ENCODE assay signal across 21 cellular contexts in the genomic region with DNA sequence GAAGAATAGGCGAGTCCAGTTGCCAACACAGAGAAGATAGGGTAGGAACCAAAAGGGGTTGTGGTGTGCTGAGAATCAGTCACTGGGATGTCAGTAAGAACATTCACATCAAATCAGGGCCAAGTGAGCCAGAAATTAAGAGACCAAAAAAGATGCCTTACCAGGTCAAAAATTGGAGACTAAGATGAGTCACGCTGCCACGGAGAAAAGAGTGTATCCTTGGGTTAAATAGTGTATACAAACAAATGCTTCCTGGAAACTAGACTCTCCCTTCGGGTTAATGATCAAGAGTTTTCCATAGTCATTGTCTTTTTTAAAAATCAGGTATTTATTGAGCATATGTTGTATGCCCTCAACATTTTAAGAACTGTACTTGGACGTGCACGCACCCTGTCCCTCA. TPM values are rescaled to one million over a fixed set of nuclear protein-coding genes. Genes with fewer than 3 reads are reported as not detected.
DNase-seq lines count a peak whose midpoint lies in the region; ATAC-seq and TF ChIP-seq lines count a peak whose summit lies in the region.
"Had no signal": no experiment of that assay in that cellular context is flagged by ENCODE, and none has a peak within 500 bp of the region (broad histone marks: within the 10 kb centered on the region; RNA-seq: fewer than 3 reads in every experiment).

No MANE protein-coding gene starts in this region.

- ATAC-seq in GM18909 (IDR thresholded peaks at IDR 0.05; ENCODE audit: poor library complexity, unreplicated experiment) (no peak), GM19467 (IDR thresholded peaks at IDR 0.05; ENCODE audit: unreplicated experiment) (no peak)

- TF ChIP-seq CTCF in HFFc6 (IDR thresholded peaks at IDR 0.05) = no peak

- no peaks in the 10 kb centered on the region for H3K36me3 Mint-ChIP-seq in HFFc6 (ENCODE audit: low read depth)

- H3K9me3 Mint-ChIP-seq in HFFc6 = no peaks in the 10 kb centered on the region
- H3K9me3 Mint-ChIP-seq: CD4-positive, CD25-positive, alpha-beta regulatory T cell had no signal

- DNase-seq in EH (ENCODE audit: low read depth) (peak; percentile 33), HFFc6 (peak; percentile 27), RPMI7951 (ENCODE audit: low read depth) (peak; percentile 13), kidney tubule cell (ENCODE audit: low spot score) (peak; percentile 25), DMS79 (lab: John Stamatoyannopoulos, UW) (no peak)
- DNase-seq in stimulated activated CD4-positive, alpha-beta T cell treated with anti-CD3 and anti-CD28 coated beads, Interleukin-2, amount 100 ng/mL, for 24 hours = no peak
- DNase-seq: ACHN; Caco-2; CD4-positive, CD25-positive, alpha-beta regulatory T cell; DMS53; GDM1; Kasumi-1; NCI-H187; NCI-H2171; NCI-H446 treated with DMSO at 0.1 percent for 48 hours; NCI-H774; Right ventricle myocardium superior; T-helper 1 cell had no signal

- H3K27me3 Mint-ChIP-seq in HFFc6 (ENCODE audit: insufficient read depth) = no peaks in the 10 kb centered on the region; the same call in 1 of the 2 replicates
- H3K27me3 Mint-ChIP-seq: IgD-negative memory B cell had no signal

- peaks cover 9% of the 10 kb centered on the region for H3K4me1 Mint-ChIP-seq in HFFc6 (ENCODE audit: low read depth)
- H3K4me1 Mint-ChIP-seq: CD4-positive, CD25-positive, alpha-beta regulatory T cell; IgD-negative memory B cell had no signal

- H3K27ac Mint-ChIP-seq in HFFc6 = no peak overlapping the region
- H3K27ac Mint-ChIP-seq: CD4-positive, CD25-positive, alpha-beta regulatory T cell; IgD-negative memory B cell had no signal

- H3K4me3 Mint-ChIP-seq in HFFc6 = no peak overlapping the region
- H3K4me3 Mint-ChIP-seq: CD4-positive, CD25-positive, alpha-beta regulatory T cell had no signal

RNA-seq across cellular contexts. Expression of a gene that starts 45.2 kb away (rescaled TPM):
- 10 to 100 TPM; 23.1 to 29.5 (median 26.6) TPM for total RNA-seq in HFFc6 (2021; fragmentation: NEBNext Ultra II Directional; extraction: Animal tissue kit (Norgen Biotek cat#: 25700))
- total RNA-seq in RPMI7951 (2014; rRNA removed; shearing (Covaris generic)) = 24.0 and 26.4 TPM in 2 replicates

Comparison
In these comparisons a context has a peak if more than half of its experiments do, and no peak if none do; other contexts are left out.
1. DNase-seq: peak in EH (single experiment), HFFc6 (single experiment), RPMI7951 (single experiment) and kidney tubule cell (single experiment); none in stimulated activated CD4-positive, alpha-beta T cell treated with anti-CD3 and anti-CD28 coated beads, Interleukin-2, amount 100 ng/mL, for 24 hours (0 of 2) and DMS79 (single experiment).